Comparison of ENCODE assay signal across 11 cellular contexts in the genomic region with DNA sequence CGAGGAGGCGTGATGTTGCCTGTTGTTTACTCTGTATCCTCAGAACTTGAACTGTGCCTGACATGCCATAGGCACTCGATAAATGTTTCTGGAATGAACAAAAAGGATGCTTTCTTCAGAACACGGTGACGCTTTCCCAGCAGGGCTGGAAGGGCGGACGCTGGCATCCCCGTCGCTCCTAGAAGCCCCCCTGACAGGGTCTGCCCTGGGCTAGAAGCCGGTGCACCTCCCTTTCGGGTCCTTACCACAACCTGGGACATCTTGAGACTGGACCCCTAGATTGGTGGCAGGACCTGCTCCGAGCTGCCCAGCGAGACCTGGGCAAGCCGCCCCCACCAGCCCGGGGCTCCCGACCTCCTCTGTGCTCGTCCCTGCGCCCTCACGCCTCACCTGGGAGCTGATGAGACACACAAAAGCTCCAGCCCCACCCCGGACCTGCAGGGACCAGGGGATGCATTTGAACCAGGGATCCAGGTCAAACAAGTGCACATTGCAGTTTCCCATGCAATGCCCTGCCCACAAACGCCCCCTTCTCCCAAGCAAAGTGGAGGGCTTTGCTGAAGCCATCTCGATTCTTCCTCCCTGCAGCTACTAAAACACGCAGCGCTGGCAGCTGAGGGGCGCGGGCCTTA.
DNase-seq lines count a peak whose midpoint lies in the region; ATAC-seq and TF ChIP-seq lines count a peak whose summit lies in the region.
"Had no signal": no experiment of that assay in that cellular context is flagged by ENCODE, and none has a peak within 500 bp of the region (broad histone marks: within the 10 kb centered on the region; RNA-seq: fewer than 3 reads in every experiment).

No MANE protein-coding gene starts in this region.

- H3K4me2 ChIP-seq in BLaER1 treated with 17β-estradiol and CSF1 and Interleukin-3, amounts not matched to agents 10 nM and 100 nM, result peak overlapping the region; percentile 81 to 96 (median 91)
- peak overlapping the region; percentile 25; the same call in 1 of the 2 replicates for H3K4me2 ChIP-seq in OCI-LY1 (ENCODE audit: low read length)

- DNase-seq in posterior vena cava (ENCODE audit: low spot score) (peak; percentile 43), NCI-H2171 (lab: John Stamatoyannopoulos, UW) (no peak), UCSD-AML1 (lab: John Stamatoyannopoulos, UW; ENCODE audit: unreplicated experiment) (no peak)
- DNase-seq: activated CD4-positive, alpha-beta T cell treated with anti-CD3 and anti-CD28 coated beads, Interleukin-2, amount 50 U/mL, for 4 hours; C1 segment of cervical spinal cord; NCI-H1092 had no signal

- peak overlapping the region in 5 of 11 experiments; percentile 35 to 60 (median 52); a peak in 8 of 22 replicates for H3K27ac ChIP-seq in BLaER1 treated with 17β-estradiol and CSF1 and Interleukin-3, amounts not matched to agents 10 nM and 100 nM
- H3K27ac ChIP-seq in OCI-LY1 (ENCODE audit: low read depth, low read length, poor library complexity, severe bottlenecking), result no peak overlapping the region

- no peaks in the 10 kb centered on the region for H3K79me2 ChIP-seq in OCI-LY1 (ENCODE audit: insufficient read depth, low read length)

- no peaks in the 10 kb centered on the region for H4K20me1 ChIP-seq in BLaER1 treated with 17β-estradiol and CSF1 and Interleukin-3, amounts not matched to agents 10 nM and 100 nM
- H4K20me1 ChIP-seq in OCI-LY1 (ENCODE audit: insufficient read depth, low read length), result no peaks in the 10 kb centered on the region

- peaks cover 0 to 14% (median 0%) of the 10 kb centered on the region in 11 experiments; a peak in 9 of 22 replicates for H3K27me3 ChIP-seq in BLaER1 treated with 17β-estradiol and CSF1 and Interleukin-3, amounts not matched to agents 10 nM and 100 nM
- H3K27me3 ChIP-seq in OCI-LY1 (ENCODE audit: insufficient read depth, low read length), result peaks cover 8% of the 10 kb centered on the region

- H3K9me3 ChIP-seq in BLaER1 treated with 17β-estradiol and CSF1 and Interleukin-3, amounts not matched to agents 10 nM and 100 nM (replicated peaks in 1 of 11), result no peaks in the 10 kb centered on the region
- no peaks in the 10 kb centered on the region for H3K9me3 ChIP-seq in OCI-LY1 (ENCODE audit: low read length)

- H3K36me3 ChIP-seq in BLaER1 treated with 17β-estradiol and CSF1 and Interleukin-3, amounts not matched to agents 10 nM and 100 nM, result no peaks in the 10 kb centered on the region
- H3K36me3 ChIP-seq in OCI-LY1 (ENCODE audit: insufficient read depth, low read length), result no peaks in the 10 kb centered on the region

- H3K9ac ChIP-seq in BLaER1 treated with 17β-estradiol and CSF1 and Interleukin-3, amounts not matched to agents 10 nM and 100 nM, result peak overlapping the region in 7 of 11 experiments; percentile 19 to 66 (median 42); a peak in 10 of 22 replicates
- H3K9ac ChIP-seq in OCI-LY1 (ENCODE audit: low read length), result no peak overlapping the region

- intact Hi-C loops in posterior vena cava (cut with DNase I), result no loop called here

- peak overlapping the region in 1 of 10 experiments; percentile 13; a peak in 1 of 20 replicates for H3K4me3 ChIP-seq in BLaER1 treated with 17β-estradiol and CSF1 and Interleukin-3, amounts not matched to agents 10 nM and 100 nM
- H3K4me3 ChIP-seq in OCI-LY1 (ENCODE audit: low read depth, low read length, poor library complexity, severe bottlenecking), result no peak overlapping the region

- no peak overlapping the region for H2AFZ ChIP-seq in OCI-LY1 (ENCODE audit: low read length)

- no peaks in the 10 kb centered on the region for H3F3A ChIP-seq in OCI-LY1 (ENCODE audit: insufficient read depth, low read length)

- no peaks in the 10 kb centered on the region for H3K9me2 ChIP-seq in OCI-LY1 (ENCODE audit: low read depth, low read length)

- TF ChIP-seq CTCF in OCI-LY1 (IDR thresholded peaks at IDR 0.05; ENCODE audit: low read length), result no peak

- ATAC-seq in esophagus mucosa (peak; percentile 4), GM21423 (IDR thresholded peaks at IDR 0.05; ENCODE audit: unreplicated experiment) (no peak), GM21723 (IDR thresholded peaks at IDR 0.05; ENCODE audit: unreplicated experiment) (no peak)

- peaks cover 84 to 94% (median 91%) of the 10 kb centered on the region in 10 experiments for H3K4me1 ChIP-seq in BLaER1 treated with 17β-estradiol and CSF1 and Interleukin-3, amounts not matched to agents 10 nM and 100 nM
- no peaks in the 10 kb centered on the region for H3K4me1 ChIP-seq in OCI-LY1 (ENCODE audit: insufficient read depth, low read length, severe bottlenecking)
